In the genomic region with DNA sequence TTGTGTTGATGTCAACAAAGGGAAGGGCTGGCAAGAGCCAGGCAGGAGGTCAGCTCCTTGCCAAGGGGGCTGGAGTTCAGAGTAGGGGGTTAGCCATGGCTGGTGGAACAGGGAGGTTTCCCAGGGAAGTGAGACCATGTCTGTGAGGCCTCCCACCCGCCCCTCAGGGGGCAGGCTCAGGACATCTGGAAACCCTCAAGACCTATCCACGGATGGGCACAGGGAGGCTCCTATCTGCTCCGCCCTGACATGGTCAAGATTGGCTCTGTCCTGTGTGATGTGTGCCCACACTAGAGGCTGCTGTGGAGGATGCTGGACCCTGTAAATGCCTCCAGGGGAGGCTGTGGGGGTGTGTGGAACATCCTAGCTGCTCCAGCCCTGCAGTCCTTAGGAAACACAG, we compare ENCODE assay signal across 37 cellular contexts. TPM values are rescaled to one million over a fixed set of nuclear protein-coding genes. Genes with fewer than 3 reads are reported as not detected.
DNase-seq lines count a peak whose midpoint lies in the region; ATAC-seq and TF ChIP-seq lines count a peak whose summit lies in the region.
"Had no signal": no experiment of that assay in that cellular context is flagged by ENCODE, and none has a peak within 500 bp of the region (broad histone marks: within the 10 kb centered on the region; RNA-seq: fewer than 3 reads in every experiment).

No MANE protein-coding gene starts in this region.

- H3K27me3 Mint-ChIP-seq in activated CD4-positive, alpha-beta T cell treated with anti-CD3 and anti-CD28 coated beads, Interleukin-2, amount 10 ng/mL, durations not matched to agents 24 days and 14 days: peaks cover 6% of the 10 kb centered on the region
- H3K27me3 Mint-ChIP-seq in natural killer cell (ENCODE audit: low read depth in 2 of 2): peaks cover 10 to 22% of the 10 kb centered on the region in 2 donors
- H3K27me3 Mint-ChIP-seq: CD4-positive, alpha-beta T cell had no signal

- H3K4ac ChIP-seq in neuronal stem cell (ENCODE audit: low read length): no peak overlapping the region

- no peak overlapping the region for H3K27ac Mint-ChIP-seq in activated CD4-positive, alpha-beta T cell treated with anti-CD3 and anti-CD28 coated beads, Interleukin-2, amount 10 ng/mL, durations not matched to agents 24 days and 14 days
- no peak overlapping the region for H3K27ac Mint-ChIP-seq in natural killer cell
- H3K27ac Mint-ChIP-seq: B cell; CD14-positive monocyte; CD4-positive, alpha-beta memory T cell; CD4-positive, alpha-beta T cell; CD4-positive, CD25-positive, alpha-beta regulatory T cell; CD8-positive, alpha-beta memory T cell; CD8-positive, alpha-beta T cell had no signal

- H3K36me3 Mint-ChIP-seq in activated CD4-positive, alpha-beta T cell treated with anti-CD3 and anti-CD28 coated beads, Interleukin-2, amount 10 ng/mL, durations not matched to agents 24 days and 14 days (ENCODE audit: low read depth): no peaks in the 10 kb centered on the region
- H3K36me3 Mint-ChIP-seq in natural killer cell: no peaks in the 10 kb centered on the region
- H3K36me3 Mint-ChIP-seq: CD14-positive monocyte; CD4-positive, alpha-beta memory T cell; CD4-positive, CD25-positive, alpha-beta regulatory T cell; CD8-positive, alpha-beta memory T cell; CD8-positive, alpha-beta T cell had no signal

- no peak overlapping the region for H3K14ac ChIP-seq in neuronal stem cell (ENCODE audit: low read length)

- H3K4me1 Mint-ChIP-seq in activated CD4-positive, alpha-beta T cell treated with anti-CD3 and anti-CD28 coated beads, Interleukin-2, amount 10 ng/mL, durations not matched to agents 24 days and 14 days: peaks cover 2% of the 10 kb centered on the region
- H3K4me1 Mint-ChIP-seq in natural killer cell: no peaks in the 10 kb centered on the region
- H3K4me1 Mint-ChIP-seq: B cell; CD14-positive monocyte; CD8-positive, alpha-beta memory T cell had no signal

- ATAC-seq in natural killer cell (no peak), GM21786 (IDR thresholded peaks at IDR 0.05; ENCODE audit: unreplicated experiment) (no peak), HG02759 (IDR thresholded peaks at IDR 0.05; ENCODE audit: unreplicated experiment) (no peak)
- ATAC-seq: CD8-positive, alpha-beta T cell had no signal

- no peaks in the 10 kb centered on the region for H3K79me1 ChIP-seq in neuronal stem cell (ENCODE audit: low read depth, low read length)

- peak overlapping the region; percentile 53 for H3K27ac ChIP-seq in SJSA1
- H3K27ac ChIP-seq in neuronal stem cell (replicated peaks; ENCODE audit: low read length): no peak overlapping the region
- H3K27ac ChIP-seq: 22Rv1; A549; BLaER1; BLaER1 treated with 17β-estradiol and CSF1 and Interleukin-3, amounts not matched to agents 10 nM and 100 nM; C4-2B had no signal

- H4K91ac ChIP-seq in neuronal stem cell (ENCODE audit: low read depth, low read length, poor library complexity): no peak overlapping the region

- H3K4me3 Mint-ChIP-seq in activated CD4-positive, alpha-beta T cell treated with anti-CD3 and anti-CD28 coated beads, Interleukin-2, amount 10 ng/mL, durations not matched to agents 24 days and 14 days: no peak overlapping the region
- H3K4me3 Mint-ChIP-seq in natural killer cell: no peak overlapping the region
- H3K4me3 Mint-ChIP-seq: B cell; CD14-positive monocyte; CD4-positive, alpha-beta memory T cell; CD4-positive, alpha-beta T cell; CD4-positive, CD25-positive, alpha-beta regulatory T cell; CD8-positive, alpha-beta memory T cell; CD8-positive, alpha-beta T cell had no signal

- H3K4me1 ChIP-seq in SJSA1 (replicated peaks): peaks cover 38% of the 10 kb centered on the region
- H3K4me1 ChIP-seq in neuronal stem cell (ENCODE audit: control insufficient read depth in 2 of 2, insufficient read depth in 1 of 2, low read depth in 1 of 2, low read length in 2 of 2): no peaks in the 10 kb centered on the region
- H3K4me1 ChIP-seq: A549, BE2C, BLaER1, Caco-2 had no signal

- H2BK5ac ChIP-seq in neuronal stem cell (ENCODE audit: low read length): no peak overlapping the region

- no peak overlapping the region for H2BK15ac ChIP-seq in neuronal stem cell (ENCODE audit: low read length)

- no peaks in the 10 kb centered on the region for H3K27me3 ChIP-seq in SJSA1 (replicated peaks)
- peaks cover 0 to 37% (median 0%) of the 10 kb centered on the region in 3 experiments for H3K27me3 ChIP-seq in neuronal stem cell (ENCODE audit: control insufficient read depth in 3 of 3, insufficient read depth in 3 of 3, low read depth in 1 of 3, low read length in 3 of 3)
- H3K27me3 ChIP-seq: BE2C; BLaER1; BLaER1 treated with 17β-estradiol and CSF1 and Interleukin-3, amounts not matched to agents 10 nM and 100 nM had no signal

- H3K4me3 ChIP-seq in SJSA1: no peak overlapping the region
- no peak overlapping the region for H3K4me3 ChIP-seq in neuronal stem cell (ENCODE audit: low read length in 2 of 2)
- H3K4me3 ChIP-seq: A549; BLaER1; BLaER1 treated with 17β-estradiol and CSF1 and Interleukin-3, amounts not matched to agents 10 nM and 100 nM had no signal

- no peak overlapping the region for H2BK120ac ChIP-seq in neuronal stem cell (ENCODE audit: low read depth, low read length)

- no peak overlapping the region for H3K23ac ChIP-seq in neuronal stem cell (ENCODE audit: low read depth, low read length, poor library complexity)

- H3K9me3 ChIP-seq in SJSA1 (replicated peaks) (no peaks in the 10 kb centered on the region), neuronal stem cell (replicated peaks in 1 of 2; ENCODE audit: control insufficient read depth in 2 of 2, insufficient read depth in 1 of 2, low read depth in 1 of 2, low read length in 2 of 2) (no peaks in the 10 kb centered on the region)
- H3K9me3 ChIP-seq: A549, BE2C, Caco-2 had no signal

- no peak for TF ChIP-seq CTCF in natural killer cell (IDR thresholded peaks at IDR 0.05)

- H3K9me3 Mint-ChIP-seq in activated CD4-positive, alpha-beta T cell treated with anti-CD3 and anti-CD28 coated beads, Interleukin-2, amount 10 ng/mL, durations not matched to agents 24 days and 14 days: peaks cover 3% of the 10 kb centered on the region
- H3K9me3 Mint-ChIP-seq in natural killer cell: no peaks in the 10 kb centered on the region
- H3K9me3 Mint-ChIP-seq: CD4-positive, alpha-beta T cell; CD8-positive, alpha-beta memory T cell; CD8-positive, alpha-beta T cell had no signal

- DNase-seq in activated CD4-positive, alpha-beta T cell treated with anti-CD3 and anti-CD28 coated beads, Interleukin-2, amount 10 ng/mL, durations not matched to agents 24 days and 14 days: peak; percentile 16
- DNase-seq in activated CD4-positive, alpha-beta T cell treated with anti-CD3 and anti-CD28 coated beads for 1 hour: no peak
- DNase-seq in SJSA1 (ENCODE audit: low read depth in 1 of 2, low spot score in 2 of 2) (no peak), neuronal stem cell (ENCODE audit: low spot score) (no peak), posterior vena cava (ENCODE audit: low spot score) (peak; percentile 59), natural killer cell (no peak)
- DNase-seq: 8988T; AML-193; BE2C; C1 segment of cervical spinal cord; Caco-2; Calu3; CD4-positive, alpha-beta memory T cell; CD4-positive, alpha-beta T cell; CD4-positive, CD25-positive, alpha-beta regulatory T cell; CD8-positive, alpha-beta memory T cell; CD8-positive, alpha-beta T cell; DMS 273 treated with DMSO at 0.1 percent for 48 hours; DMS153; DMS53; DMS79; DMS79 treated with DMSO at 0.1 percent for 48 hours; DND-41 had no signal

- H2AK5ac ChIP-seq in neuronal stem cell (ENCODE audit: low read depth, low read length): no peak overlapping the region

- no peak overlapping the region for H3K18ac ChIP-seq in neuronal stem cell (ENCODE audit: low read length)

- H3K36me3 ChIP-seq in SJSA1: no peaks in the 10 kb centered on the region
- no peaks in the 10 kb centered on the region for H3K36me3 ChIP-seq in neuronal stem cell (replicated peaks in 1 of 2; ENCODE audit: control insufficient read depth in 2 of 2, insufficient read depth in 2 of 2, low read length in 2 of 2)
- H3K36me3 ChIP-seq: BE2C; BLaER1; BLaER1 treated with 17β-estradiol and CSF1 and Interleukin-3, amounts not matched to agents 10 nM and 100 nM had no signal

- no CpG with 5 or more reads among the region's 3 CpGs for WGBS in neuronal stem cell (ENCODE audit: extremely low coverage in 2 of 2, insufficient read length in 2 of 2, insufficient replicate concordance in 1 of 2), 2 donors

- no peak overlapping the region for H3K9ac ChIP-seq in neuronal stem cell (ENCODE audit: low read depth, low read length, poor library complexity)
- H3K9ac ChIP-seq: BLaER1; BLaER1 treated with 17β-estradiol and CSF1 and Interleukin-3, amounts not matched to agents 10 nM and 100 nM had no signal

- H3K4me2 ChIP-seq in neuronal stem cell (ENCODE audit: insufficient read depth, low read length, poor library complexity, severe bottlenecking): no peak overlapping the region
- H3K4me2 ChIP-seq: A549; BLaER1; BLaER1 treated with 17β-estradiol and CSF1 and Interleukin-3, amounts not matched to agents 10 nM and 100 nM had no signal

- peak overlapping the region; percentile 3 for H2BK12ac ChIP-seq in neuronal stem cell (ENCODE audit: low read length)

- intact Hi-C loops in activated CD4-positive, alpha-beta T cell treated with anti-CD3 and anti-CD28 coated beads, Interleukin-2, amount 10 ng/mL, durations not matched to agents 24 days and 14 days (cut with micrococcal nuclease): no loop called here
- intact Hi-C loops in posterior vena cava (cut with DNase I): loop anchor here in 1 of 2 donors (10.0 kb wide), 1 partner anchor 135 kb away; the partner anchor contains the start of gene IDS
- intact Hi-C loops in natural killer cell (cut with micrococcal nuclease): no loop called here

- H2AFZ ChIP-seq in neuronal stem cell (ENCODE audit: low read length): no peak overlapping the region

- H4K8ac ChIP-seq in neuronal stem cell (ENCODE audit: low read depth, low read length): no peak overlapping the region

RNA-seq across cellular contexts. Expression of gene TMEM185A, which starts 8.0 kb away (rescaled TPM):
- 16.4 and 18.2 TPM in 2 replicates for total RNA-seq in activated CD4-positive, alpha-beta T cell treated with anti-CD3 and anti-CD28 coated beads, Interleukin-2, amount 10 ng/mL, durations not matched to agents 24 days and 14 days
- total RNA-seq in SJSA1 (2014; rRNA removed; shearing (Covaris generic)): 35.1 and 55.7 TPM in 2 replicates
- 20.7 TPM for polyA plus RNA-seq in neuronal stem cell (2013, experiment 1 of 2)
- 21.8 TPM for polyA plus RNA-seq in neuronal stem cell (2013, experiment 2 of 2)
- total RNA-seq in posterior vena cava: 10 to 100 TPM; 20.8 to 22.1 TPM
- total RNA-seq in natural killer cell: 10 to 100 TPM; 15.1 to 29.6 (median 26.6) TPM

RNA-seq across cellular contexts. Expression of gene HSFX2, which starts 44.5 kb away (rescaled TPM):
- total RNA-seq in activated CD4-positive, alpha-beta T cell treated with anti-CD3 and anti-CD28 coated beads, Interleukin-2, amount 10 ng/mL, durations not matched to agents 24 days and 14 days: 0.28 TPM in 1 of 2 replicates, not detected in the other
- total RNA-seq in SJSA1 (2014; rRNA removed; shearing (Covaris generic)): not detected in 2 replicates
- polyA plus RNA-seq in neuronal stem cell (2013, experiment 1 of 2): 0.14 TPM
- 0.40 TPM for polyA plus RNA-seq in neuronal stem cell (2013, experiment 2 of 2)
- under 1 TPM in 1 of 2 donors, not detected in 1; 0.48 TPM for total RNA-seq in posterior vena cava
- under 1 TPM in 2 of 3 donors, not detected in 1; 0.45 to 0.70 TPM for total RNA-seq in natural killer cell
- total RNA-seq: A172; A673; CD4-positive, alpha-beta T cell; CD4-positive, CD25-positive, alpha-beta regulatory T cell; CD8-positive, alpha-beta T cell; Daoy had no signal
- polyA plus RNA-seq: AG04450; CD14-positive monocyte; CD4-positive, CD25-positive, alpha-beta regulatory T cell; CD8-positive, alpha-beta memory T cell had no signal

RNA-seq across cellular contexts. Expression of gene MAGEA9B, which starts 52.3 kb away (rescaled TPM):
- not detected in 2 replicates for total RNA-seq in activated CD4-positive, alpha-beta T cell treated with anti-CD3 and anti-CD28 coated beads, Interleukin-2, amount 10 ng/mL, durations not matched to agents 24 days and 14 days
- not detected in 2 replicates for total RNA-seq in SJSA1 (2014; rRNA removed; shearing (Covaris generic))
- 0.04 TPM for polyA plus RNA-seq in neuronal stem cell (2013, experiment 1 of 2)
- polyA plus RNA-seq in neuronal stem cell (2013, experiment 2 of 2): not detected
- not detected for total RNA-seq in posterior vena cava
- not detected for total RNA-seq in natural killer cell
- total RNA-seq: A172; A673; B cell; Caco-2; Calu3; CD4-positive, alpha-beta memory T cell; CD4-positive, alpha-beta T cell; CD4-positive, CD25-positive, alpha-beta regulatory T cell; CD8-positive, alpha-beta memory T cell; CD8-positive, alpha-beta T cell had no signal
- polyA plus RNA-seq: AG04450; BJ; CD14-positive monocyte; CD4-positive, alpha-beta memory T cell; CD4-positive, CD25-positive, alpha-beta regulatory T cell; CD8-positive, alpha-beta memory T cell had no signal

Comparison
In these comparisons a context has a peak if more than half of its experiments do, and no peak if none do; other contexts are left out.
1. DNase-seq: peak in activated CD4-positive, alpha-beta T cell treated with anti-CD3 and anti-CD28 coated beads, Interleukin-2, amount 10 ng/mL, durations not matched to agents 24 days and 14 days (single experiment) and posterior vena cava (single experiment); none in activated CD4-positive, alpha-beta T cell treated with anti-CD3 and anti-CD28 coated beads for 1 hour (single experiment), SJSA1 (0 of 2), neuronal stem cell (single experiment) and natural killer cell (single experiment).